8 cellular contexts compared by ENCODE assay signal in the genomic region with DNA sequence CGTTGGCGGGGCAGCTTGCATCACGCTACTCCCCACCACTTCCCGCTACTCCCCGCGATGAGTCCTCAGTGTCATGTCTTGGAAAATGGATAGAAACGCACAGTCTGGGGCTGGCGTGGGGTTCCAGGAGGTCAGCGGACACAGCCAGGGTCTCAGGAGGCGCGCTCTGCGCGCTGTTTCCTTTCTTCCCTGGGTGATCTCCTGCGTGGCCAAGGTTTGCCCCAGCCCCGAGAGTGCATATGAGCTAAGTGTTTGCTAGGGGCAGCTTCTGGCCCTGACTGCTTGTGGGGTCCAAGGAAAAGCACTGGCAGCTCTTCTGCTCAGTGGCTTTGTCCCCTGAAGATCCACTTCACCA. TPM values are rescaled to one million over a fixed set of nuclear protein-coding genes. Genes with fewer than 3 reads are reported as not detected.
DNase-seq lines count a peak whose midpoint lies in the region; TF ChIP-seq lines count a peak whose summit lies in the region.

No MANE protein-coding gene starts in this region.

- H3K27me3 ChIP-seq in BLaER1 treated with 17β-estradiol and CSF1 and Interleukin-3, amounts not matched to agents 10 nM and 100 nM, result peaks cover 0 to 40% (median 0%) of the 10 kb centered on the region in 11 experiments; a peak in 10 of 22 replicates

- H3K36me3 ChIP-seq in BLaER1 treated with 17β-estradiol and CSF1 and Interleukin-3, amounts not matched to agents 10 nM and 100 nM, result no peaks in the 10 kb centered on the region

- H3K27me3 Mint-ChIP-seq in nephron progenitor cell (ENCODE audit: low read depth, poor library complexity), result peaks cover 27% of the 10 kb centered on the region

- H3K9ac ChIP-seq in BLaER1 treated with 17β-estradiol and CSF1 and Interleukin-3, amounts not matched to agents 10 nM and 100 nM, result peak overlapping the region in 8 of 11 experiments; percentile 25 to 95 (median 92); a peak in 6 of 22 replicates

- H3K9me3 ChIP-seq in BLaER1 treated with 17β-estradiol and CSF1 and Interleukin-3, amounts not matched to agents 10 nM and 100 nM (replicated peaks in 1 of 11), result no peaks in the 10 kb centered on the region

- peak overlapping the region; percentile 74 for H3K4me3 Mint-ChIP-seq in nephron progenitor cell

- TF ChIP-seq CTCF in NB4 (IDR thresholded peaks at IDR 0.05; ENCODE audit: low read depth, low read length), result no peak
- TF ChIP-seq CTCF in coronary artery (IDR thresholded peaks at IDR 0.05), result no peak
- TF ChIP-seq CTCF in nephron progenitor cell (IDR thresholded peaks at IDR 0.05), result no peak

- H3K27ac ChIP-seq in BLaER1 treated with 17β-estradiol and CSF1 and Interleukin-3, amounts not matched to agents 10 nM and 100 nM, result no peak overlapping the region; a peak in 2 of 22 replicates
- H3K27ac ChIP-seq in coronary artery, result peak overlapping the region; percentile 86 to 87

- H4K20me1 ChIP-seq in BLaER1 treated with 17β-estradiol and CSF1 and Interleukin-3, amounts not matched to agents 10 nM and 100 nM, result peaks cover 15 to 32% (median 18%) of the 10 kb centered on the region in 11 experiments

- TF ChIP-seq POLR2A in NB4 (IDR thresholded peaks at IDR 0.05; ENCODE audit: extremely low read depth, insufficient read length), result no peak

- H3K36me3 Mint-ChIP-seq in nephron progenitor cell (ENCODE audit: low read depth), result no peaks in the 10 kb centered on the region

- peak overlapping the region; percentile 72 to 100 (median 97) for H3K4me2 ChIP-seq in BLaER1 treated with 17β-estradiol and CSF1 and Interleukin-3, amounts not matched to agents 10 nM and 100 nM

- DNase-seq in NB4 (ENCODE audit: low read depth), result peak; percentile 56
- peak; percentile 79 for DNase-seq in coronary artery (ENCODE audit: low spot score)
- no peak for DNase-seq in nephron progenitor cell
- DNase-seq in NCI-H226, result no peak
- DNase-seq in inferior parietal cortex (ENCODE audit: extremely low spot score), result no peak
- DNase-seq in NCI-H2107 treated with DMSO at 0.1 percent for 48 hours (lab: John Stamatoyannopoulos, UW; ENCODE audit: unreplicated experiment), result no peak
- no peak for DNase-seq in HT-29 (ENCODE audit: low spot score)

- no peak overlapping the region for H3K27ac Mint-ChIP-seq in nephron progenitor cell

- peaks cover 28 to 82% (median 61%) of the 10 kb centered on the region in 10 experiments for H3K4me1 ChIP-seq in BLaER1 treated with 17β-estradiol and CSF1 and Interleukin-3, amounts not matched to agents 10 nM and 100 nM

- no peaks in the 10 kb centered on the region for H3K9me3 Mint-ChIP-seq in nephron progenitor cell

- H3K4me3 ChIP-seq in BLaER1 treated with 17β-estradiol and CSF1 and Interleukin-3, amounts not matched to agents 10 nM and 100 nM, result peak overlapping the region in 5 of 10 experiments; percentile 73 to 84 (median 79); a peak in 5 of 20 replicates
- no peak overlapping the region for H3K4me3 ChIP-seq in NB4 (ENCODE audit: low read depth, low read length)
- peak overlapping the region; percentile 85 for H3K4me3 ChIP-seq in coronary artery

- H3K4me1 Mint-ChIP-seq in nephron progenitor cell, result peaks cover 30% of the 10 kb centered on the region

RNA-seq across cellular contexts. Expression of gene HS6ST1, which starts 2.7 kb away (rescaled TPM):
- 17.6 and 17.7 TPM in 2 replicates for total RNA-seq in HT-29 (2014; rRNA removed; shearing (Covaris generic))

Comparison
In these comparisons a context has a peak if more than half of its experiments do, and no peak if none do; other contexts are left out.
1. H3K27ac ChIP-seq: peak in coronary artery (2 of 2); none in BLaER1 treated with 17β-estradiol and CSF1 and Interleukin-3, amounts not matched to agents 10 nM and 100 nM (0 of 11).
2. DNase-seq: peak in NB4 (single experiment) and coronary artery (single experiment); none in nephron progenitor cell (single experiment), NCI-H226 (single experiment), inferior parietal cortex (single experiment), NCI-H2107 treated with DMSO at 0.1 percent for 48 hours (single experiment) and HT-29 (single experiment).